ENCODE assay signal across 25 cellular contexts in the genomic region with DNA sequence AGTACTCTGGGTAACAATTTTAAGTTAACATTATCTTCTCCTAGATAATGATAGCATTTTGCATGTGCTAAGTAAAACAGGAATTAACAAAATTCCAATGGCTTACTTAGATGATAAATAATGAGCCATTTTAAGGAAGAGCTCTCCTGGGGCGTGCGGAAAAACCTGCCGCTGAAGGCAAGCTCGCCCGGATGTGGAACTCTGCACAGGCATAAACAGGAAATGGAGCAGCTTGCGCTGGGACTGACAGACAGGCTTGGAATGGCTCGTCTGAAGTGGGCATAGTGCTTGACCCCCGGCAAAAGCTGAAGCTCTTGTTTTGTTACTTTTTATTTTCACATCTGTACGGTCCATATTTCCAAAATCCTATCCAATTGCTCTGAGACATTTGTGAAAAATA.
DNase-seq lines count a peak whose midpoint lies in the region; ATAC-seq and TF ChIP-seq lines count a peak whose summit lies in the region.
"Had no signal": no experiment of that assay in that cellular context is flagged by ENCODE, and none has a peak within 500 bp of the region (broad histone marks: within the 10 kb centered on the region; RNA-seq: fewer than 3 reads in every experiment).

No MANE protein-coding gene starts in this region.

- no peak overlapping the region for H3K4me3 ChIP-seq in effector memory CD4-positive, alpha-beta T cell (ENCODE audit: insufficient read depth, low read depth, low read length, poor library complexity, severe bottlenecking)
- H3K4me3 ChIP-seq: A549, adrenal gland, neural progenitor cell, tibial artery had no signal

- H3K9me3 ChIP-seq in effector memory CD4-positive, alpha-beta T cell (ENCODE audit: control insufficient read depth, low read length), result no peaks in the 10 kb centered on the region
- H3K9me3 ChIP-seq: A549, adrenal gland, tibial artery had no signal

- peak overlapping the region; percentile 44 for H3K27ac Mint-ChIP-seq in nephron progenitor cell
- H3K27ac Mint-ChIP-seq: activated T-helper 2 cell treated with anti-CD3 and anti-CD28 coated beads, Interferon-gamma antibody, Interleukin-2, Interleukin-4, amounts not matched to agents 10 μg/mL and 5 μg/mL and 100 μg/mL, durations not matched to agents 14 hours and 24 hours and 36 hours; neural progenitor cell; stimulated activated memory B cell treated with anti-CD40 and anti-IgM and Interleukin-4, amounts not matched to agents 10 μg/mL and 1 μg/mL and 100 μg/mL, for 72 hours; T-cell had no signal

- H3K9me3 Mint-ChIP-seq in nephron progenitor cell, result no peaks in the 10 kb centered on the region
- H3K9me3 Mint-ChIP-seq: activated T-helper 2 cell treated with anti-CD3 and anti-CD28 coated beads, Interferon-gamma antibody, Interleukin-2, Interleukin-4, amounts not matched to agents 10 μg/mL and 5 μg/mL and 100 μg/mL, durations not matched to agents 14 hours and 24 hours and 36 hours; neural progenitor cell; stimulated activated memory B cell treated with anti-CD40 and anti-IgM and Interleukin-4, amounts not matched to agents 10 μg/mL and 1 μg/mL and 100 μg/mL, for 72 hours; T-cell had no signal

- DNase-seq in NOMO-1 treated with DMSO at 0.1 percent for 48 hours (lab: John Stamatoyannopoulos, UW; ENCODE audit: unreplicated experiment) (peak; percentile 30), NOMO-1 treated with dmso at 0.1 percent for 144 hours (lab: John Stamatoyannopoulos, UW; ENCODE audit: unreplicated experiment) (no peak), NCI-H69 (lab: John Stamatoyannopoulos, UW) (peak; percentile 97), dermis microvascular lymphatic vessel endothelial cell (ENCODE audit: low read depth in 2 of 2) (peak; percentile 37 to 76), nephron progenitor cell (peak; percentile 18), SKM-1 treated with dmso at 0.1 percent for 144 hours (lab: John Stamatoyannopoulos, UW; ENCODE audit: unreplicated experiment) (no peak)
- no peak for DNase-seq in effector memory CD4-positive, alpha-beta T cell
- DNase-seq: C1 segment of cervical spinal cord; central memory CD4-positive, alpha-beta T cell; DMS153; effector CD8-positive, alpha-beta T cell; hippocampal formation; kidney; midbrain; NCI-H1417 treated with DMSO at 0.1 percent for 48 hours; SHP77; stimulated activated CD4-positive, alpha-beta T cell treated with anti-CD3 and anti-CD28 coated beads, Interleukin-12 subunit alpha, Interleukin-12 subunit beta, amount 100 ng/mL, for 4 hours; T-cell; tibial artery had no signal

- peaks cover 4% of the 10 kb centered on the region for H3K4me1 ChIP-seq in effector memory CD4-positive, alpha-beta T cell (ENCODE audit: control insufficient read depth, insufficient read depth, low read length, poor library complexity, severe bottlenecking)
- H3K4me1 ChIP-seq: A549, adrenal gland, tibial artery had no signal

- no peaks in the 10 kb centered on the region for H3K36me3 Mint-ChIP-seq in nephron progenitor cell (ENCODE audit: low read depth)
- H3K36me3 Mint-ChIP-seq: neural progenitor cell; stimulated activated memory B cell treated with anti-CD40 and anti-IgM and Interleukin-4, amounts not matched to agents 10 μg/mL and 1 μg/mL and 100 μg/mL, for 72 hours; T-cell had no signal

- H3K27me3 ChIP-seq in effector memory CD4-positive, alpha-beta T cell (replicated peaks; ENCODE audit: control insufficient read depth, insufficient read depth, low read length, poor library complexity, severe bottlenecking), result no peaks in the 10 kb centered on the region
- H3K27me3 ChIP-seq: adrenal gland, neural progenitor cell had no signal

- peaks cover 9% of the 10 kb centered on the region for H3K27me3 Mint-ChIP-seq in nephron progenitor cell (ENCODE audit: low read depth, poor library complexity)

- peaks cover 72% of the 10 kb centered on the region for H3K4me1 Mint-ChIP-seq in nephron progenitor cell
- H3K4me1 Mint-ChIP-seq: stimulated activated memory B cell treated with anti-CD40 and anti-IgM and Interleukin-4, amounts not matched to agents 10 μg/mL and 1 μg/mL and 100 μg/mL, for 72 hours had no signal

- TF ChIP-seq CTCF in nephron progenitor cell (IDR thresholded peaks at IDR 0.05), result no peak

- no peak overlapping the region for H3K4me3 Mint-ChIP-seq in nephron progenitor cell
- H3K4me3 Mint-ChIP-seq: neural progenitor cell; stimulated activated memory B cell treated with anti-CD40 and anti-IgM and Interleukin-4, amounts not matched to agents 10 μg/mL and 1 μg/mL and 100 μg/mL, for 72 hours; T-cell had no signal

- no peak overlapping the region for H3K27ac ChIP-seq in effector memory CD4-positive, alpha-beta T cell (ENCODE audit: insufficient read depth, low read length, poor library complexity, severe bottlenecking)
- H3K27ac ChIP-seq: A549, adrenal gland, neural progenitor cell, tibial artery had no signal

- no peak for ATAC-seq in GM18511 (IDR thresholded peaks at IDR 0.05; ENCODE audit: unreplicated experiment)
- ATAC-seq: A549; stimulated activated memory B cell treated with anti-CD40 and anti-IgM and Interleukin-4, amounts not matched to agents 10 μg/mL and 1 μg/mL and 100 μg/mL, for 72 hours; T-cell had no signal

- H3K36me3 ChIP-seq in effector memory CD4-positive, alpha-beta T cell (ENCODE audit: control insufficient read depth, insufficient read depth, low read length), result no peaks in the 10 kb centered on the region
- H3K36me3 ChIP-seq: adrenal gland, neural progenitor cell, tibial artery had no signal

Comparison
In these comparisons a context has a peak if more than half of its experiments do, and no peak if none do; other contexts are left out.
1. DNase-seq: peak in NOMO-1 treated with DMSO at 0.1 percent for 48 hours (single experiment), NCI-H69 (single experiment), dermis microvascular lymphatic vessel endothelial cell (2 of 2) and nephron progenitor cell (single experiment); none in NOMO-1 treated with dmso at 0.1 percent for 144 hours (single experiment), effector memory CD4-positive, alpha-beta T cell (0 of 3) and SKM-1 treated with dmso at 0.1 percent for 144 hours (single experiment).